1 cellular context compared by ENCODE assay signal in genomic region chr1:1085911-1086841, GRCh38.
TF ChIP-seq lines count a peak whose summit lies in the region.

No MANE protein-coding gene starts in this region.

TF ChIP-seq in H1, 55 proteins besides CTCF, POLR2A, EP300 and RAD21:
- TF ChIP-seq SIN3A (conservative IDR thresholded peaks at IDR 0.05 in 1 of 2, IDR thresholded peaks at IDR 0.05 in 1 of 2; ENCODE audit: low read depth in 1 of 2, low read length in 2 of 2) = no peak
- no peak for TF ChIP-seq CEBPB (IDR thresholded peaks at IDR 0.05; ENCODE audit: low read depth, low read length)
- no peak for TF ChIP-seq POLR2AphosphoS5 (IDR thresholded peaks at IDR 0.05; ENCODE audit: low read depth, low read length)
- TF ChIP-seq JUN (IDR thresholded peaks at IDR 0.05; ENCODE audit: low read depth, low read length) = no peak
- no peak for TF ChIP-seq CHD7 (IDR thresholded peaks at IDR 0.05; ENCODE audit: insufficient replicate concordance, low read length)
